In genomic region chr6:152206072-152206818, GRCh38 we compare ENCODE assay signal across 9 cellular contexts.
DNase-seq lines count a peak whose midpoint lies in the region; TF ChIP-seq lines count a peak whose summit lies in the region.
"Had no signal": no experiment of that assay in that cellular context is flagged by ENCODE, and none has a peak within 500 bp of the region (broad histone marks: within the 10 kb centered on the region; RNA-seq: fewer than 3 reads in every experiment).

No MANE protein-coding gene starts in this region.

- no peaks in the 10 kb centered on the region for H4K20me1 ChIP-seq in H9 (ENCODE audit: control insufficient read depth, insufficient read depth, insufficient read length)

- H3K79me2 ChIP-seq in H9 (ENCODE audit: insufficient read depth, low read length), result no peaks in the 10 kb centered on the region

- intact Hi-C loops in A673 (cut with micrococcal nuclease; ENCODE audit: unreplicated experiment), result no loop called here
- intact Hi-C loops in activated CD4-positive, alpha-beta memory T cell treated with anti-CD3 and anti-CD28 coated beads for 36 hours (cut with micrococcal nuclease), result loop anchor here (1.0 kb wide), 1 partner anchor 62 kb away; no protein-coding TSS in a partner anchor
- intact Hi-C loops in spleen (cut with DNase I; ENCODE audit: low total_unique reads), result no loop called here

- H3K27ac ChIP-seq in A673 (ENCODE audit: low read depth, low read length, poor library complexity, severe bottlenecking) (no peak overlapping the region), H9 (ENCODE audit: insufficient read length, low read depth, low read length) (no peak overlapping the region), spleen (no peak overlapping the region)
- H3K27ac ChIP-seq: upper lobe of left lung had no signal

- no peaks in the 10 kb centered on the region for H3K23me2 ChIP-seq in H9 (ENCODE audit: insufficient read length, low read depth, low read length, poor library complexity, severe bottlenecking)

- no peak overlapping the region for H4K5ac ChIP-seq in H9 (ENCODE audit: insufficient read length, low read depth, low read length)

- H2BK5ac ChIP-seq in H9 (ENCODE audit: insufficient read length, low read length), result no peak overlapping the region

- H4K91ac ChIP-seq in H9 (ENCODE audit: insufficient read length, low read depth, low read length), result no peak overlapping the region

- no peaks in the 10 kb centered on the region for H3K4me1 ChIP-seq in A673 (ENCODE audit: insufficient read depth, low read length, poor library complexity, severe bottlenecking)
- H3K4me1 ChIP-seq in H9 (ENCODE audit: insufficient read depth, low read length), result no peaks in the 10 kb centered on the region
- H3K4me1 ChIP-seq in spleen, result no peaks in the 10 kb centered on the region
- H3K4me1 ChIP-seq: upper lobe of left lung had no signal

- H3K36me3 ChIP-seq in A673 (ENCODE audit: insufficient read depth, low read length, poor library complexity, severe bottlenecking) (no peaks in the 10 kb centered on the region), spleen (peaks cover under 1 to 100% (median 69%) of the 10 kb centered on the region in 6 donors)

- H3K79me1 ChIP-seq in H9 (ENCODE audit: insufficient read depth, low read depth, low read length, poor library complexity, severe bottlenecking), result no peaks in the 10 kb centered on the region

- DNase-seq in A673 (ENCODE audit: low spot score), result peak; percentile 60
- peak; percentile 57 for DNase-seq in H9
- peak; percentile 64 for DNase-seq in activated CD4-positive, alpha-beta memory T cell treated with anti-CD3 and anti-CD28 coated beads for 36 hours
- DNase-seq in foreskin fibroblast, result peak in 1 of 2 donors; percentile 47
- no peak for DNase-seq in spleen
- no peak for DNase-seq in middle frontal gyrus (ENCODE audit: extremely low spot score, low spot score)
- DNase-seq in NCI-H187 (lab: John Stamatoyannopoulos, UW), result no peak
- DNase-seq in mucosa of gallbladder (ENCODE audit: low spot score), result no peak

- H3K27ac Mint-ChIP-seq in H9, result no peak overlapping the region
- H3K27ac Mint-ChIP-seq in activated CD4-positive, alpha-beta memory T cell treated with anti-CD3 and anti-CD28 coated beads for 36 hours, result no peak overlapping the region

- no peak overlapping the region for H3K4me2 ChIP-seq in H9 (ENCODE audit: insufficient read depth, insufficient read length, low read length)

- CTCF ChIA-PET in A673 (lab: Charles Lee), result interaction anchor here (0.6 kb wide), 1 partner anchor 283 kb away, joined by 6 read pairs; no protein-coding TSS in a partner anchor
- CTCF ChIA-PET in activated CD4-positive, alpha-beta memory T cell treated with anti-CD3 and anti-CD28 coated beads for 36 hours (lab: Charles Lee), result interaction anchor here (0.8 to 1.3 kb wide), 5 partner anchors 9 to 28 kb away, joined by 3 to 10 read pairs (median 5); no protein-coding TSS in a partner anchor

- BruUV-seq in A673 (replicated peaks; lab: Mats Ljungman, UMichigan), result no TSS peak

- H3K27me3 Mint-ChIP-seq in H9 (ENCODE audit: low read depth), result no peaks in the 10 kb centered on the region
- H3K27me3 Mint-ChIP-seq in activated CD4-positive, alpha-beta memory T cell treated with anti-CD3 and anti-CD28 coated beads for 36 hours, result no peaks in the 10 kb centered on the region

- no peak overlapping the region for H2AK5ac ChIP-seq in H9 (ENCODE audit: insufficient read length, low read length)

- H3K36me3 Mint-ChIP-seq in H9 (ENCODE audit: insufficient read depth in 1 of 3, low read depth in 3 of 3), result no peaks in the 10 kb centered on the region; a peak in 2 of 7 replicates
- peaks cover 35% of the 10 kb centered on the region for H3K36me3 Mint-ChIP-seq in activated CD4-positive, alpha-beta memory T cell treated with anti-CD3 and anti-CD28 coated beads for 36 hours

- no peak overlapping the region for H3K56ac ChIP-seq in H9 (ENCODE audit: insufficient read length, low read depth, low read length)

- no peak overlapping the region for H3K4me3 ChIP-seq in A673 (ENCODE audit: low read depth, low read length, poor library complexity, severe bottlenecking)
- H3K4me3 ChIP-seq in foreskin fibroblast (ENCODE audit: low read depth in 1 of 2, low read length in 2 of 2), result no peak overlapping the region
- H3K4me3 ChIP-seq in spleen, result no peak overlapping the region
- H3K4me3 ChIP-seq: upper lobe of left lung had no signal

- H3K4me3 Mint-ChIP-seq in H9, result no peak overlapping the region
- no peak overlapping the region for H3K4me3 Mint-ChIP-seq in activated CD4-positive, alpha-beta memory T cell treated with anti-CD3 and anti-CD28 coated beads for 36 hours

- TF ChIP-seq POLR2A in spleen (IDR thresholded peaks at IDR 0.05), result no peak

- H2BK120ac ChIP-seq in H9 (ENCODE audit: low read depth, low read length, poor library complexity, severe bottlenecking), result no peak overlapping the region

- no peak overlapping the region for H2BK15ac ChIP-seq in H9 (ENCODE audit: low read depth, low read length)

- H2BK20ac ChIP-seq in H9 (ENCODE audit: low read depth, low read length, poor library complexity, severe bottlenecking), result no peak overlapping the region

- peaks cover 3% of the 10 kb centered on the region in 2 experiments for H3K4me1 Mint-ChIP-seq in H9
- peaks cover 3% of the 10 kb centered on the region for H3K4me1 Mint-ChIP-seq in activated CD4-positive, alpha-beta memory T cell treated with anti-CD3 and anti-CD28 coated beads for 36 hours (ENCODE audit: low read depth)

- H3K18ac ChIP-seq in H9 (ENCODE audit: insufficient read length, low read depth, low read length), result no peak overlapping the region

- H3K27me3 ChIP-seq in A673 (replicated peaks; ENCODE audit: insufficient read depth, low read depth, low read length, poor library complexity), result no peaks in the 10 kb centered on the region
- no peaks in the 10 kb centered on the region for H3K27me3 ChIP-seq in H9 (ENCODE audit: insufficient read depth, low read length)
- H3K27me3 ChIP-seq in spleen (replicated peaks in 1 of 7), result no peaks in the 10 kb centered on the region
- H3K27me3 ChIP-seq: upper lobe of left lung had no signal

- WGBS in H9 (ENCODE audit: extremely low coverage, insufficient read length, low lambda C conversion rate), result no CpG with 5 or more reads among the region's 18 CpGs
- 90 to 93% (median 92%) methylated on average over 18 of the region's 18 CpGs for WGBS in spleen, 5 donors

- no peaks in the 10 kb centered on the region for H3K9me3 Mint-ChIP-seq in H9
- no peaks in the 10 kb centered on the region for H3K9me3 Mint-ChIP-seq in activated CD4-positive, alpha-beta memory T cell treated with anti-CD3 and anti-CD28 coated beads for 36 hours

- no peak overlapping the region for H4K8ac ChIP-seq in H9 (replicated peaks; ENCODE audit: insufficient read length, low read depth, low read length)

- H3K4ac ChIP-seq in H9 (ENCODE audit: low read depth, low read length), result no peak overlapping the region

- H3K23ac ChIP-seq in H9 (ENCODE audit: insufficient read length, low read depth, low read length), result no peak overlapping the region

- no peak overlapping the region for H3K14ac ChIP-seq in H9 (ENCODE audit: insufficient read depth, low read length)

- H3T11ph ChIP-seq in H9 (ENCODE audit: low read length), result no peak overlapping the region

- H3K9ac ChIP-seq in H9 (ENCODE audit: extremely low read depth, insufficient read length, low read length), result no peak overlapping the region

- H3K9me3 ChIP-seq in A673 (ENCODE audit: low read depth, low read length, poor library complexity, severe bottlenecking), result no peaks in the 10 kb centered on the region
- no peaks in the 10 kb centered on the region for H3K9me3 ChIP-seq in H9 (ENCODE audit: control insufficient read depth, low read depth, low read length)
- H3K9me3 ChIP-seq in spleen, result no peaks in the 10 kb centered on the region
- H3K9me3 ChIP-seq: upper lobe of left lung had no signal

- H2AFZ ChIP-seq in H9 (ENCODE audit: low read length), result no peak overlapping the region

- POLR2A ChIA-PET in A673 (lab: Charles Lee; ENCODE audit: low non-redundant PET), result no interaction called here
- POLR2A ChIA-PET in activated CD4-positive, alpha-beta memory T cell treated with anti-CD3 and anti-CD28 coated beads for 36 hours (lab: Charles Lee), result no interaction called here

- TF ChIP-seq CTCF in A673 (conservative IDR thresholded peaks at IDR 0.05; ENCODE audit: low read depth, low read length) (peak; percentile 63), H9 (conservative IDR thresholded peaks at IDR 0.05) (peak; percentile 71), foreskin fibroblast (IDR thresholded peaks at IDR 0.05; ENCODE audit: low read depth, low read length) (peak; percentile 46), spleen (IDR thresholded peaks at IDR 0.05 in 8 of 11, conservative IDR thresholded peaks at IDR 0.05 in 3 of 11) (peak in 7 of 11 experiments; percentile 18 to 42 (median 37))

- no peak overlapping the region for H2BK12ac ChIP-seq in H9 (ENCODE audit: insufficient read length, low read depth, low read length)

Comparison
In these comparisons a context has a peak if more than half of its experiments do, and no peak if none do; other contexts are left out.
1. DNase-seq: peak in A673 (single experiment), H9 (single experiment) and activated CD4-positive, alpha-beta memory T cell treated with anti-CD3 and anti-CD28 coated beads for 36 hours (single experiment); none in spleen (single experiment), middle frontal gyrus (single experiment), NCI-H187 (0 of 2) and mucosa of gallbladder (single experiment).
2. Peak in every context shown above with its lines, with median percentiles within 50 percentile points of each other: CTCF ChIP-seq.